Comparison of ENCODE assay signal across 8 cellular contexts in the genomic region with DNA sequence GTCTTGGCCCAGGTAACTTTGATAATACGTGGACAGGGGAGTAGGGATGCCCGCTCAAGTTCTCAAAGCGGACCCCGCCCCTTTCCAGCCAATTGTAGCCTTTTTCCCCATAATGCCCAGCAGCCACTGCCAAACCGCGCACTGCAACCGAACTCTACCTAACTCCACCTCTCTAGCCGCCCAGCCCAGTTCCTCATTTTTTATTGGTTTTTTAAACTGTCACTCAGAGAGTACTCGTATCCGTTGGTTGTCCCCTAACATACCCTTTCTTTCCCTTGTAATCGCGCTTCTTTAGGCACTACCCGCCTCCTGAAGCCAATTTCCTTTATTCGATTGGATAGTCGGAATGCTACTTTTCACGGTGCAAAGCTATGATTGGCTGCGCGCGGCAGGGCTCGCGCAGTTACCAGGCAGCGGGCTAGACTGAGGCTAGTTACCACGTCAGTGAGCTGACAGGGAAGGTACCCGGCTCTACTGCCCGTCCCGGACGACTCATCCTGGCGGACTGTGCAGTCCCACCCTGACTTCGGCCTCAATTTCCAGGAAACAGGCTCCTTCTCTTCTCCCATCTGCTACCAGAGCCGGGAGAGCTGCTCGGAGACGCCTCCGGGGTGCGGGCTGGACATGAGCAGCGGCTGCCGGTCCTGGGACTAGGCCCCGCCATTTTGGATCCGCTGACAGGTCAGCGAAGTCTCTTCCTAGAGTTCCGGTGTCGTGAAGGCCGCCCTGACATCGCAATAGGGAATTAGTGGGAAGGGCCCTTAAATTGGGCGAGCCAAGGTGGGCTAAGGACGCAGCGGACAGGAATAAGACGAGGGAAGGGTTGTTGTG. TPM values are rescaled to one million over a fixed set of nuclear protein-coding genes. Genes with fewer than 3 reads are reported as not detected.
DNase-seq lines count a peak whose midpoint lies in the region; ATAC-seq, FAIRE-seq and TF ChIP-seq lines count a peak whose summit lies in the region.

A gene with protein sequence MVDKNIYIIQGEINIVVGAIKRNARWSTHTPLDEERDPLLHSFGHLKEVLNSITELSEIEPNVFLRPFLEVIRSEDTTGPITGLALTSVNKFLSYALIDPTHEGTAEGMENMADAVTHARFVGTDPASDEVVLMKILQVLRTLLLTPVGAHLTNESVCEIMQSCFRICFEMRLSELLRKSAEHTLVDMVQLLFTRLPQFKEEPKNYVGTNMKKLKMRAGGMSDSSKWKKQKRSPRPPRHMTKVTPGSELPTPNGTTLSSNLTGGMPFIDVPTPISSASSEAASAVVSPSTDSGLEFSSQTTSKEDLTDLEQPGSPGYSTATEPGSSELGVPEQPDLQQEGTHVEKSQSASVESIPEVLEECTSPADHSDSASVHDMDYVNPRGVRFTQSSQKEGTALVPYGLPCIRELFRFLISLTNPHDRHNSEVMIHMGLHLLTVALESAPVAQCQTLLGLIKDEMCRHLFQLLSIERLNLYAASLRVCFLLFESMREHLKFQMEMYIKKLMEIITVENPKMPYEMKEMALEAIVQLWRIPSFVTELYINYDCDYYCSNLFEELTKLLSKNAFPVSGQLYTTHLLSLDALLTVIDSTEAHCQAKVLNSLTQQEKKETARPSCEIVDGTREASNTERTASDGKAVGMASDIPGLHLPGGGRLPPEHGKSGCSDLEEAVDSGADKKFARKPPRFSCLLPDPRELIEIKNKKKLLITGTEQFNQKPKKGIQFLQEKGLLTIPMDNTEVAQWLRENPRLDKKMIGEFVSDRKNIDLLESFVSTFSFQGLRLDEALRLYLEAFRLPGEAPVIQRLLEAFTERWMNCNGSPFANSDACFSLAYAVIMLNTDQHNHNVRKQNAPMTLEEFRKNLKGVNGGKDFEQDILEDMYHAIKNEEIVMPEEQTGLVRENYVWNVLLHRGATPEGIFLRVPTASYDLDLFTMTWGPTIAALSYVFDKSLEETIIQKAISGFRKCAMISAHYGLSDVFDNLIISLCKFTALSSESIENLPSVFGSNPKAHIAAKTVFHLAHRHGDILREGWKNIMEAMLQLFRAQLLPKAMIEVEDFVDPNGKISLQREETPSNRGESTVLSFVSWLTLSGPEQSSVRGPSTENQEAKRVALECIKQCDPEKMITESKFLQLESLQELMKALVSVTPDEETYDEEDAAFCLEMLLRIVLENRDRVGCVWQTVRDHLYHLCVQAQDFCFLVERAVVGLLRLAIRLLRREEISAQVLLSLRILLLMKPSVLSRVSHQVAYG (N-terminal part only) (plus strand): TSS at position 432 of the 831 bp plus-strand sequence. CDS start 13,407 bp downstream, outside the sequence.

- peak; percentile 98 for FAIRE-seq in pancreas (lab: Jason Lieb, UNC)

- TF ChIP-seq CTCF in GM12875 (IDR thresholded peaks at IDR 0.05; ENCODE audit: borderline replicate concordance, insufficient read depth, low read depth, low read length) (no peak), pancreas (IDR thresholded peaks at IDR 0.05) (no peak), tibial artery (IDR thresholded peaks at IDR 0.05) (no peak)

- 0% methylated on average over 47 of the region's 47 CpGs for WGBS in pancreas, 2 donors

- no peaks in the 10 kb centered on the region for H3K27me3 ChIP-seq in adipocyte (replicated peaks; ENCODE audit: control insufficient read depth, insufficient read depth, low read length)
- H3K27me3 ChIP-seq in pancreas: no peaks in the 10 kb centered on the region
- no peaks in the 10 kb centered on the region for H3K27me3 ChIP-seq in tibial artery

- DNase-seq in NCI-H1436 (lab: John Stamatoyannopoulos, UW) (peak; percentile 99), T follicular helper cell (ENCODE audit: low read depth) (peak; percentile 84), adipocyte (ENCODE audit: low read depth) (peak; percentile 100), Right ventricle myocardium superior (peak; percentile 95), pancreas (peak; percentile 88 to 94 (median 92)), tibial artery (peak; percentile 94 to 97)

- intact Hi-C loops in Right ventricle myocardium superior (cut with DNase I) (no loop called here), pancreas (cut with DNase I) (no loop called here), tibial artery (cut with DNase I; ENCODE audit: low total_unique reads) (no loop called here)

- peak within 1 kb of the TSS; percentile 95 for H3K9ac ChIP-seq in adipocyte (ENCODE audit: low read length)

- H3K9me3 ChIP-seq in adipocyte (ENCODE audit: control insufficient read depth, low read length): no peaks in the 10 kb centered on the region
- no peaks in the 10 kb centered on the region for H3K9me3 ChIP-seq in pancreas
- no peaks in the 10 kb centered on the region for H3K9me3 ChIP-seq in tibial artery

- ATAC-seq in HG02798 (IDR thresholded peaks at IDR 0.05; ENCODE audit: poor library complexity, unreplicated experiment): peak; percentile 89
- peak; percentile 88 for ATAC-seq in Right ventricle myocardium superior (ENCODE audit: poor library complexity)
- ATAC-seq in pancreas: peak; percentile 87 to 95 (median 92)

- H3K4me1 ChIP-seq in adipocyte (ENCODE audit: control insufficient read depth, insufficient read depth, low read length) (peaks cover 52% of the 10 kb centered on the region), pancreas (peaks cover 20 to 30% (median 21%) of the 10 kb centered on the region in 3 donors), tibial artery (peaks cover 0 to 66% (median 43%) of the 10 kb centered on the region in 4 donors)

- H3K27ac ChIP-seq in pancreas (peak within 1 kb of the TSS; percentile 66 to 78 (median 70)), tibial artery (peak within 1 kb of the TSS; percentile 84 to 93)

- H3K4me3 ChIP-seq in GM12875 (ENCODE audit: low read depth, low read length) (peak within 1 kb of the TSS; percentile 60), adipocyte (ENCODE audit: low read length) (peak within 1 kb of the TSS; percentile 99), pancreas (peak within 1 kb of the TSS; percentile 61 to 84 (median 77)), tibial artery (peak within 1 kb of the TSS; percentile 69 to 87)

- H3K36me3 ChIP-seq in adipocyte (ENCODE audit: control insufficient read depth, insufficient read depth, low read length, severe bottlenecking) (no peaks in the 10 kb centered on the region), pancreas (no peaks in the 10 kb centered on the region), tibial artery (no peaks in the 10 kb centered on the region)

RNA-seq across cellular contexts. Expression of the gene that starts here (rescaled TPM):
- total RNA-seq in Right ventricle myocardium superior (41.4 TPM), pancreas (10 to 100 TPM; 14.9 to 27.6 (median 18.5) TPM)
- 10 to 100 TPM; 17.7 to 18.8 TPM for polyA plus RNA-seq in pancreas

Comparison
In these comparisons a context has a peak if more than half of its experiments do, and no peak if none do; other contexts are left out.
1. Peak in every context shown above with its lines: DNase-seq, ATAC-seq, H3K4me3 ChIP-seq and H3K27ac ChIP-seq.